ENCODE assay signal across 2 cellular contexts in the genomic region with DNA sequence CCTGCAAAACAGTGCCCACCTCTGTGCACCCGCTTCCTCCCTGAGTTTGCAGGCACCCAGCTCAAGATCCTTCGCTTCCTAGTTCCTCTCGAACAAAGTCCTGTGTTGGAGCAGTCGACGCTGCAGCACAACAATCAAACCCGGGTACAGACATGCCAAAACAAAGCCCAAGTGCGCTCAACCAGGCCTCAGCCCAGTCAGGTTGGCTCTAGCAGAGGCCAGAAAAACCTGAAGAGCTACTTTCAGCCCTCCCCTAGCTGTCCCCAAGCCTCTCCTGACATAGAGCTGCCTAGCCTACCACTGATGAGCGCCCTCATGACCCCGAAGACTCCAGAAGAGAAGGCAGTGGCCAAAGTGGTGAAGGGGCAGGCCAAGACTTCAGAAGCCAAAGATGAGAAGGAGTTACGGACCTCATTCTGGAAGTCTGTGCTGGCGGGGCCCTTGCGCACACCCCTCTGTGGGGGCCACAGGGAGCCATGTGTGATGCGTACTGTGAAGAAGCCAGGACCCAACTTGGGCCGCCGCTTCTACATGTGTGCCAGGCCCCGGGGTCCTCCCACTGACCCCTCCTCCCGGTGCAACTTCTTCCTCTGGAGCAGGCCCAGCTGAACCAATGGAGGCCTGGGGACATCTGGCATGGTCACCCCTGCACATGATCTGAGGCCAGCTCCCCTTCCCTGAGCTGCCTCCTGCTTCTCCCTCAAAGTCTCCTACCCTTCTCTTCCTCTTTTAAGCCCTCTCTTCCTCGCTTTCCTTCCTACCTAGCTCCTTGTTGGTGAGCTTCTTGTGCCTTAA.
TF ChIP-seq lines count a peak whose summit lies in the region.

No MANE protein-coding gene starts in this region.

TF ChIP-seq in HCT116, 20 proteins besides CTCF, POLR2A, EP300 and RAD21 (continued from another document):
- TF ChIP-seq, protein P1, sequence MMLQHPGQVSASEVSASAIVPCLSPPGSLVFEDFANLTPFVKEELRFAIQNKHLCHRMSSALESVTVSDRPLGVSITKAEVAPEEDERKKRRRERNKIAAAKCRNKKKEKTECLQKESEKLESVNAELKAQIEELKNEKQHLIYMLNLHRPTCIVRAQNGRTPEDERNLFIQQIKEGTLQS (IDR thresholded peaks at IDR 0.05): no peak
- TF ChIP-seq YY1 (IDR thresholded peaks at IDR 0.05; ENCODE audit: extremely low read depth, insufficient replicate concordance, low read depth, low read length): no peak
- no peak for TF ChIP-seq JUND (IDR thresholded peaks at IDR 0.05)
- no peak for TF ChIP-seq REST (IDR thresholded peaks at IDR 0.05; ENCODE audit: low read depth)
- no peak for TF ChIP-seq SP1 (IDR thresholded peaks at IDR 0.05; ENCODE audit: low read depth)
- TF ChIP-seq ZFX (IDR thresholded peaks at IDR 0.05): no peak
- no peak for TF ChIP-seq SIN3A (IDR thresholded peaks at IDR 0.05; ENCODE audit: low read depth)
- no peak for TF ChIP-seq CBX3 (IDR thresholded peaks at IDR 0.05; ENCODE audit: low read depth)
- TF ChIP-seq, protein P2, sequence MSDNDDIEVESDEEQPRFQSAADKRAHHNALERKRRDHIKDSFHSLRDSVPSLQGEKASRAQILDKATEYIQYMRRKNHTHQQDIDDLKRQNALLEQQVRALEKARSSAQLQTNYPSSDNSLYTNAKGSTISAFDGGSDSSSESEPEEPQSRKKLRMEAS (IDR thresholded peaks at IDR 0.05): no peak
- TF ChIP-seq POLR2AphosphoS5 (IDR thresholded peaks at IDR 0.05; ENCODE audit: low read depth, low read length): no peak
- TF ChIP-seq FOSL1 (IDR thresholded peaks at IDR 0.05; ENCODE audit: low read depth): no peak
- TF ChIP-seq CEBPB (IDR thresholded peaks at IDR 0.05; ENCODE audit: low read depth): no peak
- no peak for TF ChIP-seq SRF (IDR thresholded peaks at IDR 0.05; ENCODE audit: low read depth)
- no peak for TF ChIP-seq ZBTB33 (IDR thresholded peaks at IDR 0.05; ENCODE audit: extremely low read depth, insufficient replicate concordance, low read length)
- no peak for TF ChIP-seq TCF7L2 (IDR thresholded peaks at IDR 0.05; ENCODE audit: borderline replicate concordance, extremely low read depth, insufficient read depth, insufficient read length)
- no peak for TF ChIP-seq EGR1 (IDR thresholded peaks at IDR 0.05; ENCODE audit: low read depth)
TF ChIP-seq in HCT116: peak in this region for 0.

TF ChIP-seq in WTC11, 78 proteins besides CTCF, POLR2A, EP300 and RAD21 (continued from another document):
- TF ChIP-seq ZNF219 (CRISPR knock-in tag; IDR thresholded peaks at IDR 0.05; ENCODE audit: borderline replicate concordance) (no peak), CREM (CRISPR knock-in tag; IDR thresholded peaks at IDR 0.05) (no peak)
